Comparison of ENCODE assay signal across 8 cellular contexts in the genomic region with DNA sequence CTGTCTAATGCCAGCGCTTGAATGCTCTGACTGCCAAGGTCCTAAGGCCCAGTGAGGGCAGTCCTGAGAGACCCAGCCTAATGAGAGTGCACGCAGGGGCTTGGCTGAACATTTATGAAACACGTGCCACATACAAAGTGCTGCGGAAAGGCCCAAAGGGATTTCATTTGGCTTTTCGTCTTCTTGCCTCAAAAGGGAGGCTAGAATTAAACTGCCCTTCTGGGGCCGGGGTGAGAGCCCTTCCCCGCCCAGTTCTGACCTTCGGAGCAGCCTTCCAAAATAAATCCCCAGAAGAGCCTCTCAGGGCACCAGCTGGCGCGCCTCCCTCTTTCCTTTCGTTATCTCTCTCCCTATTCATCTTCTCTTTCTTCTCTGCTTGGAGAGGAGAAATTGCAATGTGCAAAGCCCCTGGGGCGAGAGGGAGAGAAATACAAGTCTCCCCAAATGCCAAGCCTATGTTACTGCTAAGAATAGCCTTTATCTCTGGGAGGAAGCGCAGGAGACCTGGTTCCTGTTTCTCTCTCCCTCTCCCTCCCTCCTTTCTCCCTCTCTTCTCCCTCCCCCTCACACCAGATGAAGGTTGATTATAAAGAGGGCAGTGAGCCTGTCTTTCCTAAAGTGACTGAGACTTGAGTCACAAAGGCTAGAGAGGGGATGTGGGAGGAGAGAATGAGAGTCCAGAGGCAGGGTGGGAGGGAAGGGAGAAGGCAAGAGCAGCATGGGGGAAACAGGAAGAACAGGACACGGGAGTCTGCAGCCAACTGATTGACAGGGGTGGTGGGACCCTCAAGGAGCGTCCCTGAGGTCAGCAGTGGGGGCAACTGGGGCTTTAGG. TPM values are rescaled to one million over a fixed set of nuclear protein-coding genes. Genes with fewer than 3 reads are reported as not detected.
DNase-seq lines count a peak whose midpoint lies in the region; ATAC-seq and TF ChIP-seq lines count a peak whose summit lies in the region.

No MANE protein-coding gene starts in this region.

- H2BK12ac ChIP-seq in mesenchymal stem cell (ENCODE audit: low read length in 2 of 2): peak overlapping the region in 1 of 2 experiments; percentile 10

- H3K27me3 ChIP-seq in duodenal mucosa (ENCODE audit: control insufficient read depth in 1 of 2, insufficient read depth in 2 of 2, low read length in 2 of 2) (no peaks in the 10 kb centered on the region), mesenchymal stem cell (ENCODE audit: control insufficient read depth in 1 of 2, insufficient read depth in 1 of 2, low read length in 2 of 2) (no peaks in the 10 kb centered on the region), transverse colon (no peaks in the 10 kb centered on the region)

- WGBS in mesenchymal stem cell: 4% methylated on average over 9 of the region's 15 CpGs
- WGBS in transverse colon (ENCODE audit: low coverage in 1 of 2), 2 donors: 13% methylated on average over 3 to 15 of the region's 15 CpGs

- peak overlapping the region; percentile 79 for H4K8ac ChIP-seq in mesenchymal stem cell (ENCODE audit: low read length)

- peak overlapping the region; percentile 31 to 32 for H3K4ac ChIP-seq in mesenchymal stem cell (ENCODE audit: low read depth in 1 of 2, low read length in 2 of 2)

- peak overlapping the region; percentile 43 for H4K91ac ChIP-seq in mesenchymal stem cell (ENCODE audit: low read length)

- H3K14ac ChIP-seq in mesenchymal stem cell (ENCODE audit: low read length in 2 of 2): no peak overlapping the region

- H3K79me1 ChIP-seq in mesenchymal stem cell (replicated peaks; ENCODE audit: low read length, poor library complexity, severe bottlenecking): peaks cover 2% of the 10 kb centered on the region

- H3K4me2 ChIP-seq in mesenchymal stem cell (ENCODE audit: low read length, poor library complexity, severe bottlenecking): peak overlapping the region; percentile 82

- in situ Hi-C loops in transverse colon (cut with MboI; ENCODE audit: low pct_ligation_motif_present in 1 of 4, low pct_unique_long_range_greater_than_20kb in 1 of 4, low sequenced_read_pairs in 3 of 4): loop anchor here (5.0 to 25.0 kb wide), 8 partner anchors 135 to 672 kb away; no protein-coding TSS in a partner anchor

- peak overlapping the region; percentile 9 for H3K9ac ChIP-seq in SK-N-MC (ENCODE audit: insufficient read length)
- H3K9ac ChIP-seq in duodenal mucosa (ENCODE audit: low read depth in 1 of 2, low read length in 2 of 2): peak overlapping the region; percentile 43 to 61
- H3K9ac ChIP-seq in mesenchymal stem cell (ENCODE audit: low read length): peak overlapping the region; percentile 98

- H3K9me3 ChIP-seq in SK-N-MC (ENCODE audit: low read depth, low read length): no peaks in the 10 kb centered on the region
- H3K9me3 ChIP-seq in duodenal mucosa (ENCODE audit: control insufficient read depth in 1 of 2, low read length in 2 of 2): no peaks in the 10 kb centered on the region
- H3K9me3 ChIP-seq in mesenchymal stem cell (ENCODE audit: control insufficient read depth, low read length): no peaks in the 10 kb centered on the region
- no peaks in the 10 kb centered on the region for H3K9me3 ChIP-seq in transverse colon

- H2AFZ ChIP-seq in mesenchymal stem cell (ENCODE audit: low read depth, low read length): peak overlapping the region; percentile 58

- peak; percentile 44 for ATAC-seq in GM21528 (IDR thresholded peaks at IDR 0.05; ENCODE audit: low FRiP score, unreplicated experiment)

- peak in 1 of 5 experiments; percentile 17 for TF ChIP-seq CTCF in transverse colon (IDR thresholded peaks at IDR 0.05)

- H2BK5ac ChIP-seq in mesenchymal stem cell (ENCODE audit: low read depth, low read length, poor library complexity, severe bottlenecking): no peak overlapping the region

- H3K36me3 ChIP-seq in SK-N-MC (ENCODE audit: insufficient read depth, low read length): no peaks in the 10 kb centered on the region
- H3K36me3 ChIP-seq in duodenal mucosa (ENCODE audit: control insufficient read depth in 1 of 2, insufficient read depth in 2 of 2, low read length in 2 of 2): no peaks in the 10 kb centered on the region
- no peaks in the 10 kb centered on the region for H3K36me3 ChIP-seq in mesenchymal stem cell (ENCODE audit: control insufficient read depth in 1 of 2, insufficient read depth in 2 of 2, low read depth in 1 of 2, low read length in 2 of 2)
- H3K36me3 ChIP-seq in transverse colon: no peaks in the 10 kb centered on the region

- no peak overlapping the region for H3K27ac ChIP-seq in SK-N-MC
- peak overlapping the region; percentile 22 for H3K27ac ChIP-seq in duodenal mucosa (ENCODE audit: low read depth, low read length)
- H3K27ac ChIP-seq in mesenchymal stem cell (ENCODE audit: low read length, poor library complexity, severe bottlenecking): peak overlapping the region; percentile 70
- peak overlapping the region; percentile 77 to 90 (median 82) for H3K27ac ChIP-seq in transverse colon

- H3K18ac ChIP-seq in mesenchymal stem cell (ENCODE audit: low read depth in 1 of 2, low read length in 2 of 2): peak overlapping the region; percentile 68 to 77

- H2BK120ac ChIP-seq in mesenchymal stem cell (ENCODE audit: low read depth, low read length): peak overlapping the region; percentile 50

- peak overlapping the region; percentile 78 for H3K4me3 ChIP-seq in SK-N-MC
- peak overlapping the region; percentile 66 to 78 for H3K4me3 ChIP-seq in duodenal mucosa (ENCODE audit: low read depth in 1 of 2, low read length in 2 of 2)
- H3K4me3 ChIP-seq in mesenchymal stem cell (ENCODE audit: insufficient read depth in 1 of 2, low read depth in 1 of 2, low read length in 2 of 2): peak overlapping the region; percentile 30 to 87
- H3K4me3 ChIP-seq in transverse colon: peak overlapping the region; percentile 19 to 52 (median 32)

- H2AK5ac ChIP-seq in mesenchymal stem cell (ENCODE audit: low read length, severe bottlenecking): no peak overlapping the region

- H2BK15ac ChIP-seq in mesenchymal stem cell (ENCODE audit: low read depth, poor library complexity, severe bottlenecking): peak overlapping the region; percentile 77

- H3K23ac ChIP-seq in mesenchymal stem cell (ENCODE audit: low read length in 2 of 2): peak overlapping the region in 1 of 2 experiments; percentile 47

- intact Hi-C loops in transverse colon (cut with DNase I; ENCODE audit: low total_unique reads): loop anchor here (5.0 to 10.0 kb wide), 2 partner anchors 142 to 315 kb away; no protein-coding TSS in a partner anchor

- TF ChIP-seq POLR2A in transverse colon (IDR thresholded peaks at IDR 0.05): no peak

- DNase-seq in EL (peak; percentile 89), HT-29 (ENCODE audit: low spot score) (peak; percentile 18), SK-N-MC (ENCODE audit: low read depth, low spot score) (no peak), mesenchymal stem cell (peak; percentile 91), transverse colon (peak; percentile 17), iPS-NIHi11 (ENCODE audit: low spot score) (no peak)

- no peak for TF ChIP-seq EP300 in transverse colon (IDR thresholded peaks at IDR 0.05; ENCODE audit: low read depth)

- H3K4me1 ChIP-seq in duodenal mucosa (ENCODE audit: control insufficient read depth in 1 of 2, insufficient read depth in 2 of 2, low read length in 2 of 2) (peaks cover 16% of the 10 kb centered on the region in 2 donors), mesenchymal stem cell (ENCODE audit: control insufficient read depth, insufficient read depth, low read depth, low read length) (peaks cover 8% of the 10 kb centered on the region), transverse colon (peaks cover 0 to 38% (median 12%) of the 10 kb centered on the region in 4 donors)

RNA-seq across cellular contexts. Expression of a gene that starts 36.7 kb away (rescaled TPM):
- 147 and 154 TPM in 2 replicates for total RNA-seq in HT-29 (2014; rRNA removed; shearing (Covaris generic))
- 376 TPM for polyA plus RNA-seq in mesenchymal stem cell (2013, experiment 1 of 2)
- 362 TPM for polyA plus RNA-seq in mesenchymal stem cell (2013, experiment 2 of 2)
- total RNA-seq in transverse colon: 100 to 1,000 TPM in 1 of 4 donors, 10 to 100 TPM in 2, 1 to 10 TPM in 1; 9.6 to 129 (median 63.7) TPM

Comparison
In these comparisons a context has a peak if more than half of its experiments do, and no peak if none do; other contexts are left out.
1. DNase-seq: peak in EL (single experiment), HT-29 (single experiment), mesenchymal stem cell (single experiment) and transverse colon (single experiment); none in SK-N-MC (single experiment) and iPS-NIHi11 (single experiment).
2. H3K9ac ChIP-seq: peak in every context shown above with its lines; median percentile 98 in mesenchymal stem cell; 52 in duodenal mucosa; 9 in SK-N-MC.
3. Peak in every context shown above with its lines, with median percentiles within 50 percentile points of each other: H3K4me3 ChIP-seq.